Comparison of ENCODE assay signal across 29 cellular contexts in the genomic region with DNA sequence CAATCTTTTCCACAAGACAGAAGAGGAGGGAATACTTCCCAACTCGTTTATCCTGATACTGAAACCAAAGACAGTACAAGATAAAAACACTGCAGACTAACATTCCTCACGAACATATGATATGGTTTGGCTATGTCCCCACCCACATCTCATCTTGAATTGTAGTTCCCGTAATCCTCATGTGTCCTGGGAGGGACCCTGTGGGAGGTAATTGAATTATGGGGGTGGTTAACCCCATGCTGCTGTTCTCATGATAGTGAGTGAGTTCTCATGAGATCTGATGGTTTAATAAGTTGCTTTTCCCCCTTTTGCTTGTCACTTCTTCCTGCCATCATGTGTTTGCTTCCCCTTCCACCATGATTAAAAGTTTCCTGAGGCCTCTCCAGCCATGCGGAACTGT.
"Had no signal": no experiment of that assay in that cellular context is flagged by ENCODE, and none has a peak within 500 bp of the region (broad histone marks: within the 10 kb centered on the region; RNA-seq: fewer than 3 reads in every experiment).

No MANE protein-coding gene starts in this region.

- H3K4me1 ChIP-seq: Peyer's patch, SJCRH30 had no signal

- H3K9me3 Mint-ChIP-seq: activated CD4-positive, alpha-beta T cell treated with anti-CD3 and anti-CD28 coated beads, Interleukin-2, amount 10 ng/mL, durations not matched to agents 24 days and 14 days; activated naive CD4-positive, alpha-beta T cell treated with anti-CD3 and anti-CD28 coated beads for 36 hours; activated T-cell treated with anti-CD3 and anti-CD28 coated beads, Interleukin-2, amount 50 U/mL, for 24 hours; central memory CD8-positive, alpha-beta T cell; T-helper 1 cell treated with Interleukin-12 subunit alpha and Interleukin-12 subunit beta and Interleukin-4 antibody, amounts not matched to agents 30 μg/mL and 1 μg/mL, for 36 hours had no signal

- H3K4me1 Mint-ChIP-seq: central memory CD8-positive, alpha-beta T cell had no signal

- H3K36me3 Mint-ChIP-seq: activated CD8-positive, alpha-beta memory T cell treated with anti-CD3 and anti-CD28 coated beads, Interleukin-2, amount 10 ng/mL, durations not matched to agents 7 days and 5 days; activated naive CD8-positive, alpha-beta T cell; brain had no signal

- H3K36me3 ChIP-seq: Peyer's patch, SJCRH30 had no signal

- H3K27ac Mint-ChIP-seq: activated B cell treated with CpG ODN at 0.5 μM for 24 hours; activated CD4-positive, alpha-beta T cell treated with anti-CD3 and anti-CD28 coated beads, Interleukin-2, amount 10 ng/mL, durations not matched to agents 24 days and 14 days; activated CD8-positive, alpha-beta memory T cell treated with anti-CD3 and anti-CD28 coated beads, Interleukin-2, amount 10 ng/mL, durations not matched to agents 7 days and 5 days; activated naive CD4-positive, alpha-beta T cell treated with anti-CD3 and anti-CD28 coated beads for 36 hours; activated naive CD8-positive, alpha-beta T cell; activated T-cell treated with anti-CD3 and anti-CD28 coated beads, Interleukin-2, amount 50 U/mL, for 24 hours; brain; T-helper 1 cell treated with Interleukin-12 subunit alpha and Interleukin-12 subunit beta and Interleukin-4 antibody, amounts not matched to agents 30 μg/mL and 1 μg/mL, for 36 hours had no signal

- H3K4me3 ChIP-seq: Peyer's patch, SJCRH30 had no signal

- FAIRE-seq: astrocyte had no signal

- H3K9me3 ChIP-seq: Peyer's patch, SJCRH30 had no signal

- DNase-seq: activated B cell treated with CpG ODN at 0.5 μM for 24 hours; activated CD4-positive, alpha-beta T cell treated with anti-CD3 and anti-CD28 coated beads for 1 hour; activated CD4-positive, alpha-beta T cell treated with anti-CD3 and anti-CD28 coated beads, Interleukin-2, amount 10 ng/mL, durations not matched to agents 24 days and 14 days; activated CD4-positive, alpha-beta T cell treated with anti-CD3 and anti-CD28 coated beads, Interleukin-2, amount 50 U/mL, for 48 hours; activated CD8-positive, alpha-beta memory T cell treated with anti-CD3 and anti-CD28 coated beads, Interleukin-2, amount 10 ng/mL, durations not matched to agents 7 days and 5 days; activated gamma-delta T cell; activated naive CD4-positive, alpha-beta T cell treated with anti-CD3 and anti-CD28 coated beads for 36 hours; activated T-cell treated with anti-CD3 and anti-CD28 coated beads, Interleukin-2, amount 50 U/mL, for 24 hours; amygdala; Karpas-422; NCI-H1092; NCI-H1417; NCI-H1694; NCI-H2029; NCI-H2107; NCI-H2171 treated with DMSO at 0.1 percent for 48 hours; NCI-H226; NCI-H526; NCI-H774; NK-92 treated with Interleukin-12 subunit alpha and Interleukin-12 subunit beta, amount 100 ng/mL, for 24 hours; Peyer's patch; Right ventricle myocardium superior; SJCRH30 had no signal

- H3K27me3 ChIP-seq: Peyer's patch, SJCRH30 had no signal

- ATAC-seq: activated CD8-positive, alpha-beta memory T cell treated with anti-CD3 and anti-CD28 coated beads, Interleukin-2, amount 10 ng/mL, durations not matched to agents 7 days and 5 days had no signal

- H3K27ac ChIP-seq: Peyer's patch, RWPE1, SJCRH30 had no signal

- H3K4me3 Mint-ChIP-seq: activated B cell treated with CpG ODN at 0.5 μM for 24 hours; activated CD4-positive, alpha-beta T cell treated with anti-CD3 and anti-CD28 coated beads, Interleukin-2, amount 10 ng/mL, durations not matched to agents 24 days and 14 days; activated CD8-positive, alpha-beta memory T cell treated with anti-CD3 and anti-CD28 coated beads, Interleukin-2, amount 10 ng/mL, durations not matched to agents 7 days and 5 days; activated naive CD4-positive, alpha-beta T cell treated with anti-CD3 and anti-CD28 coated beads for 36 hours; activated naive CD8-positive, alpha-beta T cell; activated T-cell treated with anti-CD3 and anti-CD28 coated beads, Interleukin-2, amount 50 U/mL, for 24 hours; brain; central memory CD8-positive, alpha-beta T cell; T-helper 1 cell treated with Interleukin-12 subunit alpha and Interleukin-12 subunit beta and Interleukin-4 antibody, amounts not matched to agents 30 μg/mL and 1 μg/mL, for 36 hours had no signal
